Comparison of ENCODE assay signal across 8 cellular contexts in genomic region chr19:16628984-16629691, GRCh38. TPM values are rescaled to one million over a fixed set of nuclear protein-coding genes. Genes with fewer than 3 reads are reported as not detected.
DNase-seq lines count a peak whose midpoint lies in the region; ATAC-seq and TF ChIP-seq lines count a peak whose summit lies in the region.

No MANE protein-coding gene starts in this region.

- H3F3A ChIP-seq in GM23338 (replicated peaks; ENCODE audit: low read depth) = peaks cover 10% of the 10 kb centered on the region; the same call in 1 of the 2 replicates
- peaks cover 6% of the 10 kb centered on the region for H3F3A ChIP-seq in PC-3 (ENCODE audit: low read length, unreplicated experiment)

- H3K79me2 ChIP-seq in GM23338 (replicated peaks; ENCODE audit: insufficient read depth) (peaks cover 53% of the 10 kb centered on the region), PC-3 (ENCODE audit: low read length) (peaks cover 42% of the 10 kb centered on the region)

- peaks cover 21% of the 10 kb centered on the region for H3K27me3 Mint-ChIP-seq in GM23338 (ENCODE audit: insufficient read depth, low read depth, poor library complexity)

- in situ Hi-C loops in transverse colon (cut with MboI; ENCODE audit: low pct_ligation_motif_present in 1 of 4, low pct_unique_long_range_greater_than_20kb in 1 of 4, low sequenced_read_pairs in 3 of 4) = no loop called here

- H3K27ac ChIP-seq in BLaER1 = peak overlapping the region; percentile 92
- peak overlapping the region; percentile 94 for H3K27ac ChIP-seq in GM23338 (ENCODE audit: low read depth)
- peak overlapping the region; percentile 85 for H3K27ac ChIP-seq in PC-3 (ENCODE audit: low read length)
- peak overlapping the region; percentile 93 to 100 (median 96) for H3K27ac ChIP-seq in transverse colon

- peaks cover 19% of the 10 kb centered on the region; the same call in 2 of the 3 replicates for H3K36me3 Mint-ChIP-seq in GM23338 (ENCODE audit: low read depth)

- CTCF ChIA-PET in PC-3 (lab: Charles Lee) = no interaction called here

- BruUV-seq in PC-3 (replicated peaks; lab: Mats Ljungman, UMichigan) = no TSS peak

- peak overlapping the region; percentile 97 for H3K4me3 Mint-ChIP-seq in GM23338

- H3K4me3 ChIP-seq in BLaER1 (peak overlapping the region; percentile 94), GM23338 (peak overlapping the region; percentile 94), PC-3 (ENCODE audit: low read length) (peak overlapping the region; percentile 100), lower leg skin (ENCODE audit: low read depth, poor library complexity, severe bottlenecking) (peak overlapping the region; percentile 68), transverse colon (peak overlapping the region; percentile 86 to 100 (median 99))

- ATAC-seq in GM23338 = peak; percentile 22
- no peak for ATAC-seq in PC-3
- no peak for ATAC-seq in GM21390 (IDR thresholded peaks at IDR 0.05; ENCODE audit: unreplicated experiment)

- peaks cover 26% of the 10 kb centered on the region for H3K4me1 Mint-ChIP-seq in GM23338

- DNase-seq in GM23338 (ENCODE audit: low spot score) (peak; percentile 71), PC-3 (no peak), cerebellar cortex (ENCODE audit: low spot score) (peak; percentile 33), lower leg skin (ENCODE audit: low spot score in 2 of 2) (peak in 1 of 2 donors; percentile 42), transverse colon (peak; percentile 65), NOMO-1 treated with dmso at 0.1 percent for 144 hours (lab: John Stamatoyannopoulos, UW; ENCODE audit: unreplicated experiment) (no peak)

- H3K4me1 ChIP-seq in BLaER1 (peaks cover 28% of the 10 kb centered on the region), GM23338 (ENCODE audit: insufficient read depth) (peaks cover 9% of the 10 kb centered on the region), PC-3 (ENCODE audit: insufficient read depth, low read length) (peaks cover 19% of the 10 kb centered on the region), transverse colon (peaks cover 20 to 33% (median 27%) of the 10 kb centered on the region in 4 donors)

- H3K9me2 ChIP-seq in GM23338 (ENCODE audit: insufficient read depth) (no peaks in the 10 kb centered on the region), PC-3 (replicated peaks; ENCODE audit: low read length) (no peaks in the 10 kb centered on the region)

- H3K36me3 ChIP-seq in BLaER1 (peaks cover 62% of the 10 kb centered on the region), GM23338 (ENCODE audit: insufficient read depth) (no peaks in the 10 kb centered on the region), PC-3 (ENCODE audit: low read depth, low read length) (peaks cover 33% of the 10 kb centered on the region), transverse colon (peaks cover 0 to 14% (median 4%) of the 10 kb centered on the region in 4 donors)

- 6% methylated on average over 19 to 20 of the region's 23 CpGs for WGBS in lower leg skin, 2 donors
- WGBS in transverse colon (ENCODE audit: low coverage in 1 of 2), 2 donors = 4 to 7% methylated on average over 6 to 23 of the region's 23 CpGs

- TF ChIP-seq EP300 in transverse colon (IDR thresholded peaks at IDR 0.05; ENCODE audit: low read depth) = no peak

- H3K27me3 ChIP-seq in BLaER1 (no peaks in the 10 kb centered on the region), GM23338 (ENCODE audit: insufficient read depth) (no peaks in the 10 kb centered on the region), PC-3 (ENCODE audit: low read length) (no peaks in the 10 kb centered on the region), transverse colon (no peaks in the 10 kb centered on the region)

- H2AFZ ChIP-seq in GM23338 (no peak overlapping the region; the same call in none of the 2 replicates), PC-3 (ENCODE audit: low read length) (peak overlapping the region; percentile 99)

- TF ChIP-seq CTCF in GM23338 (conservative IDR thresholded peaks at IDR 0.05; ENCODE audit: low read depth in 2 of 2) = no peak
- no peak for TF ChIP-seq CTCF in PC-3 (conservative IDR thresholded peaks at IDR 0.05; ENCODE audit: low read depth, low read length)
- TF ChIP-seq CTCF in lower leg skin (IDR thresholded peaks at IDR 0.05) = no peak
- TF ChIP-seq CTCF in transverse colon (IDR thresholded peaks at IDR 0.05) = no peak

- peak overlapping the region; percentile 98 for H3K27ac Mint-ChIP-seq in GM23338

- TF ChIP-seq POLR2A in lower leg skin (IDR thresholded peaks at IDR 0.05) = no peak
- TF ChIP-seq POLR2A in transverse colon (IDR thresholded peaks at IDR 0.05) = no peak

- H3K4me2 ChIP-seq in BLaER1 (peak overlapping the region; percentile 85), GM23338 (peak overlapping the region; percentile 84), PC-3 (ENCODE audit: low read length) (peak overlapping the region; percentile 96)

- no peaks in the 10 kb centered on the region; the same call in 2 of the 3 replicates for H3K9me3 Mint-ChIP-seq in GM23338

- intact Hi-C loops in PC-3 (cut with micrococcal nuclease) (loop anchor here (2.0 to 5.0 kb wide), 2 partner anchors 30 to 57 kb away; partner anchors contain the start of gene SLC35E1), lower leg skin (cut with DNase I; ENCODE audit: low total_unique reads) (no loop called here), transverse colon (cut with DNase I; ENCODE audit: low total_unique reads) (loop anchor here (10.0 kb wide), 1 partner anchor 54 kb away; the partner anchor contains the start of gene SLC35E1)

- POLR2A ChIA-PET in PC-3 (lab: Charles Lee; ENCODE audit: unreplicated experiment) = no interaction called here

- H4K20me1 ChIP-seq in BLaER1 (peaks cover 46% of the 10 kb centered on the region), GM23338 (replicated peaks; ENCODE audit: insufficient read depth) (peaks cover 23% of the 10 kb centered on the region), PC-3 (ENCODE audit: low read length) (peaks cover 33% of the 10 kb centered on the region)

- peak overlapping the region; percentile 94 for H3K9ac ChIP-seq in BLaER1
- H3K9ac ChIP-seq in PC-3 (ENCODE audit: low read length) = peak overlapping the region; percentile 99

- H3K9me3 ChIP-seq in BLaER1 = peaks cover 17% of the 10 kb centered on the region
- H3K9me3 ChIP-seq in PC-3 (ENCODE audit: low read length) = no peaks in the 10 kb centered on the region
- no peaks in the 10 kb centered on the region for H3K9me3 ChIP-seq in transverse colon

TF ChIP-seq in GM23338, 12 proteins besides CTCF, POLR2A, EP300 and RAD21:
- no peak for TF ChIP-seq ZNF331 (CRISPR knock-in tag; IDR thresholded peaks at IDR 0.05; ENCODE audit: low read depth)
- peak; percentile 43; the same call in 1 of the 2 replicates for TF ChIP-seq CREB1 (CRISPR knock-in tag; IDR thresholded peaks at IDR 0.05; ENCODE audit: low read depth)

RNA-seq across cellular contexts. Expression of gene MED26, which starts 1.1 kb away (rescaled TPM):
- 13.1 and 15.4 TPM in 2 replicates for total RNA-seq in GM23338 (2014; rRNA removed; shearing (Covaris generic))
- polyA plus RNA-seq in GM23338 (2016; fragmentation: Nextera tagmentation; extraction: Ambion mirVana) = 7.4 and 8.6 TPM in 2 replicates
- total RNA-seq in PC-3 (2014; rRNA removed) (17.5 and 17.7 TPM in 2 replicates), lower leg skin (10 to 100 TPM; 12.0 to 16.6 (median 14.5) TPM), transverse colon (10 to 100 TPM in 2 of 4 donors, 1 to 10 TPM in 2; 7.8 to 15.0 (median 9.5) TPM)

RNA-seq across cellular contexts. Expression of gene SMIM7, which starts 30.8 kb away (rescaled TPM):
- total RNA-seq in GM23338 (2014; rRNA removed; shearing (Covaris generic)) = 64.2 and 81.7 TPM in 2 replicates
- polyA plus RNA-seq in GM23338 (2016; fragmentation: Nextera tagmentation; extraction: Ambion mirVana) = 84.5 and 91.3 TPM in 2 replicates
- 62.0 and 74.1 TPM in 2 replicates for total RNA-seq in PC-3 (2014; rRNA removed)
- total RNA-seq in lower leg skin = 100 to 1,000 TPM in 1 of 4 donors, 10 to 100 TPM in 3; 78.5 to 125 (median 95.4) TPM
- total RNA-seq in transverse colon = 1,000 to 10,000 TPM in 1 of 4 donors, 100 to 1,000 TPM in 1, 10 to 100 TPM in 2; 28.8 to 1,114 (median 108) TPM

RNA-seq across cellular contexts. Expression of gene TMEM38A, which starts 31.8 kb away (rescaled TPM):
- total RNA-seq in GM23338 (2014; rRNA removed; shearing (Covaris generic)) = 11.3 and 14.1 TPM in 2 replicates
- 5.9 and 7.6 TPM in 2 replicates for polyA plus RNA-seq in GM23338 (2016; fragmentation: Nextera tagmentation; extraction: Ambion mirVana)
- 11.0 and 13.3 TPM in 2 replicates for total RNA-seq in PC-3 (2014; rRNA removed)
- total RNA-seq in lower leg skin = 1 to 10 TPM; 1.3 to 3.2 (median 2.2) TPM
- 1 to 10 TPM in 3 of 4 donors, under 1 TPM in 1; 0.40 to 9.7 (median 5.1) TPM for total RNA-seq in transverse colon

RNA-seq across cellular contexts. Expression of gene SLC35E1, which starts 56.9 kb away (rescaled TPM):
- 24.1 and 30.3 TPM in 2 replicates for total RNA-seq in GM23338 (2014; rRNA removed; shearing (Covaris generic))
- 16.2 and 17.0 TPM in 2 replicates for polyA plus RNA-seq in GM23338 (2016; fragmentation: Nextera tagmentation; extraction: Ambion mirVana)
- total RNA-seq in PC-3 (2014; rRNA removed) = 52.6 and 62.3 TPM in 2 replicates
- 10 to 100 TPM; 30.7 to 43.2 (median 39.2) TPM for total RNA-seq in lower leg skin
- 10 to 100 TPM; 31.0 to 56.1 (median 42.8) TPM for total RNA-seq in transverse colon

Comparison
In these comparisons a context has a peak if more than half of its experiments do, and no peak if none do; other contexts are left out.
1. DNase-seq: peak in GM23338 (single experiment), cerebellar cortex (single experiment) and transverse colon (single experiment); none in PC-3 (single experiment) and NOMO-1 treated with dmso at 0.1 percent for 144 hours (single experiment).
2. Peak in every context shown above with its lines, with median percentiles within 50 percentile points of each other: H3K27ac ChIP-seq, H3K4me2 ChIP-seq and H3K4me3 ChIP-seq.